Comparison of ENCODE assay signal across 8 cellular contexts in the genomic region with DNA sequence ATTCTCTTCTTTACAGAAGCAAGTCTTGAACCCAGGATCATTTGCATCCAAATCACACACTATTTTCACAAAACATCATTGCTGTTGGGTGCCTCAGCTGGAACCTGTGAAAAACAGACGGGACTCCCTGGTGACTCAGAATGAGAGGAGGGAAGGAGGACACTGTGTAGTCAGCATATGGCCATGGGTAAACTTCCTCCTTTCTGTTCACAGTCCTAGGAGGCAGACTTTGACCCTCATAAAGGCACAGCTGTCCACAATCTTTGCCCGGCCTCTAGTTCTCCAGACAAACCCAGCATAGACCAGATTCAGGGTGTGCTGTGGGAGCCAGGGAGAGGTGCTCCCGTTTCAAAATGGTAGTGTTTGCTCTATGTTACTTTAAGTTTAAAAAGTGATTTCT.
DNase-seq lines count a peak whose midpoint lies in the region; ATAC-seq and TF ChIP-seq lines count a peak whose summit lies in the region.

No MANE protein-coding gene starts in this region.

- TF ChIP-seq CTCF in SK-N-SH (IDR thresholded peaks at IDR 0.05): no peak

- H3K9me2 ChIP-seq in SK-N-SH: no peaks in the 10 kb centered on the region

- H3F3A ChIP-seq in SK-N-SH (replicated peaks; ENCODE audit: insufficient read depth): peaks cover 8% of the 10 kb centered on the region

- no peaks in the 10 kb centered on the region for H4K20me1 ChIP-seq in SK-N-SH (ENCODE audit: insufficient read depth)

- H3K36me3 ChIP-seq in SK-N-SH (replicated peaks in 1 of 2; ENCODE audit: control insufficient read depth in 1 of 2, insufficient read depth in 2 of 2, low read length in 1 of 2): no peaks in the 10 kb centered on the region
- H3K36me3 ChIP-seq in muscle layer of duodenum (ENCODE audit: control insufficient read depth in 1 of 2, insufficient read depth in 2 of 2, low read length in 2 of 2): no peaks in the 10 kb centered on the region

- no peaks in the 10 kb centered on the region for H3K79me2 ChIP-seq in SK-N-SH (ENCODE audit: insufficient read depth)

- POLR2A ChIA-PET in SK-N-SH (lab: Yijun Ruan, JAX): no interaction called here

- H3K9me3 ChIP-seq in SK-N-SH (no peaks in the 10 kb centered on the region), muscle layer of duodenum (ENCODE audit: control insufficient read depth in 1 of 2, low read length in 2 of 2) (no peaks in the 10 kb centered on the region)

- no peak for TF ChIP-seq EP300 in SK-N-SH (IDR thresholded peaks at IDR 0.05; ENCODE audit: borderline replicate concordance in 1 of 2, low read depth in 1 of 2, low read length in 1 of 2)

- peaks cover 12 to 31% of the 10 kb centered on the region in 2 experiments for H3K4me1 ChIP-seq in SK-N-SH (ENCODE audit: control insufficient read depth in 1 of 2, insufficient read depth in 2 of 2, low read depth in 1 of 2, low read length in 1 of 2)
- H3K4me1 ChIP-seq in muscle layer of duodenum (ENCODE audit: control insufficient read depth in 1 of 2, insufficient read depth in 2 of 2, low read length in 2 of 2): peaks cover 0 to 9% of the 10 kb centered on the region in 2 donors

- peak overlapping the region in 1 of 2 experiments; percentile 46; a peak in 2 of 4 replicates for H3K27ac ChIP-seq in SK-N-SH (ENCODE audit: low read depth in 2 of 2, low read length in 1 of 2)
- peak overlapping the region; percentile 54 for H3K27ac ChIP-seq in muscle layer of duodenum (ENCODE audit: low read length)

- no peak overlapping the region for H3K9ac ChIP-seq in SK-N-SH

- ATAC-seq in HG03025 (IDR thresholded peaks at IDR 0.05; ENCODE audit: low FRiP score, unreplicated experiment): peak; percentile 89

- H3K4me2 ChIP-seq in SK-N-SH: no peak overlapping the region

- 57% methylated on average over 3 of the region's 3 CpGs for WGBS in SK-N-SH (ENCODE audit: low lambda C conversion rate)

- H3K27me3 ChIP-seq in SK-N-SH (ENCODE audit: insufficient read depth) (no peaks in the 10 kb centered on the region), muscle layer of duodenum (ENCODE audit: low read depth, low read length) (no peaks in the 10 kb centered on the region)

- CTCF ChIA-PET in SK-N-SH (lab: Yijun Ruan, JAX): interaction anchor here (1.0 kb wide), 1 partner anchor 9 kb away, joined by 3 read pairs; no protein-coding TSS in a partner anchor

- peak overlapping the region; percentile 26; the same call in 1 of the 2 replicates for H2AFZ ChIP-seq in SK-N-SH (ENCODE audit: low read depth)

- DNase-seq in SKM-1 (lab: John Stamatoyannopoulos, UW; ENCODE audit: unreplicated experiment): peak; percentile 1
- DNase-seq in SKM-1 treated with dmso at 0.1 percent for 144 hours (lab: John Stamatoyannopoulos, UW; ENCODE audit: unreplicated experiment): no peak
- DNase-seq in SK-N-SH: no peak
- no peak for DNase-seq in cerebellum (ENCODE audit: low spot score)
- DNase-seq in putamen (ENCODE audit: low spot score): no peak
- no peak for DNase-seq in NCI-H2029 (lab: John Stamatoyannopoulos, UW)

- H3K4me3 ChIP-seq in SK-N-SH (ENCODE audit: low read depth in 2 of 2, low read length in 1 of 2): no peak overlapping the region
- no peak overlapping the region for H3K4me3 ChIP-seq in muscle layer of duodenum (ENCODE audit: low read depth in 1 of 2, low read length in 2 of 2)

- TF ChIP-seq RAD21 in SK-N-SH (IDR thresholded peaks at IDR 0.05; ENCODE audit: low read length): no peak

TF ChIP-seq in SK-N-SH, 30 proteins besides CTCF, POLR2A, EP300 and RAD21:
- TF ChIP-seq GATA2 (CRISPR knock-in tag; IDR thresholded peaks at IDR 0.05): no peak
- 0 out of 2 replicates have a peak, but pooled peaks have one; percentile 8 for TF ChIP-seq TCF12 (IDR thresholded peaks at IDR 0.05)
- no peak for TF ChIP-seq RFX5 (IDR thresholded peaks at IDR 0.05; ENCODE audit: low read length)
- TF ChIP-seq FOSL2 (IDR thresholded peaks at IDR 0.05; ENCODE audit: borderline replicate concordance, low read depth): 0 out of 2 replicates have a peak, but pooled peaks have one; percentile 25
TF ChIP-seq in SK-N-SH: peak in this region for 2.
